Comparison of ENCODE assay signal across 16 cellular contexts in the genomic region with DNA sequence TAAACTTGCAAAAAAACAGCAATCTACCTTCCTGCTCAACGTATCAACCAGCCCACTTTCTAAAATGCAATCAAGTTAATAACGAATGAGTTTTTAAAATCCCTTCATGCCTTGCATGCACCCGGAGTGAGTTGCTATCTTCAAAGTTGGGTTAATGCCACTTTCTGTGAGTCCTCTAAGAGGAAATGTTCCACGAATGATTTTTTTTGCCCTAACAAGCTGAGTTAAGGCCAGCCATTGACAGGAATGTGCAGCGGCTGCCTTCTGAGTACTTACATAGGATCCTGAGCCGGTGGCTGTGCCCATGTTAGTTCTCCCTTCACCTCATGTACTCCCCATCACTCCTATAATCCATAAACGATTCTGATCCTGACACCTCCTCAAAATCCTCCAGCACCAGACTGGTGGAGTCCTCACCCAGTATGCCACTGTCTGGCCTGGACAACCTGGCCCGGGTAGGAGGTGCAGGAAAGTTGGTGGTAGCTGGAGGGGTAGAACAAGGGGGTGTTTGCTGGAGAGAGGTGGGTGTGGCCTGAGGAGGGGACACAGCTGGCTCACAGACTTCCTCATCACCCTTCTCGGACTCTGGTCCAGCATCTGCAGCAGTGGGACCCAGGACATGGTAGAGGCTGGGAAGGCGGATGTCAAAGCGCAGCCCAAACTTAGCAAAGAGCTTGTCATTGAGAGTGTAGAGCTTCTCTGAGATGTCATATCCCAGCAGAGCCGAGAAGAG. TPM values are rescaled to one million over a fixed set of nuclear protein-coding genes. Genes with fewer than 3 reads are reported as not detected.
A peak's percentile ranks its signal among the peaks of the same experiment; 100 is the strongest.
DNase-seq lines count a peak whose midpoint lies in the region; ATAC-seq and TF ChIP-seq lines count a peak whose summit lies in the region.
"Had no signal": no experiment of that assay in that cellular context is flagged by ENCODE, and none has a peak within 500 bp of the region (broad histone marks: within the 10 kb centered on the region; RNA-seq: fewer than 3 reads in every experiment).

No MANE protein-coding gene starts in this region.

- CTCF ChIA-PET in HEK293T (lab: Yijun Ruan, JAX): no interaction called here

- H3K36me3 ChIP-seq in left lung (no peaks in the 10 kb centered on the region), gastrocnemius medialis (peaks cover 0 to 4% of the 10 kb centered on the region in 2 donors)
- no peaks in the 10 kb centered on the region for H3K36me3 ChIP-seq in effector memory CD4-positive, alpha-beta T cell (ENCODE audit: control insufficient read depth, insufficient read depth, low read length)

- ATAC-seq in stimulated activated naive CD8-positive, alpha-beta T cell treated with anti-CD3 and anti-CD28 coated beads, Interleukin-15, Interleukin-2, amounts not matched to agents 100 U/mL and 50 U/mL, for 24 hours: peak; percentile 23
- no peak for ATAC-seq in stimulated activated naive CD8-positive, alpha-beta T cell treated with anti-CD3 and anti-CD28 coated beads, Interleukin-15, amount 100 ng/mL, for 72 hours
- ATAC-seq in left lung (no peak), gastrocnemius medialis (no peak), HG03108 (IDR thresholded peaks at IDR 0.05; ENCODE audit: unreplicated experiment) (no peak), GM18511 (IDR thresholded peaks at IDR 0.05; ENCODE audit: unreplicated experiment) (no peak)
- ATAC-seq: activated naive CD4-positive, alpha-beta T cell treated with anti-CD3 and anti-CD28 coated beads, Interleukin-2, amount 50 U/mL, for 72 hours had no signal

- H3K4me1 ChIP-seq in left lung (peaks cover 10 to 19% of the 10 kb centered on the region in 2 donors), gastrocnemius medialis (peaks cover 79 to 93% of the 10 kb centered on the region in 2 donors)
- no peaks in the 10 kb centered on the region for H3K4me1 ChIP-seq in effector memory CD4-positive, alpha-beta T cell (ENCODE audit: control insufficient read depth, insufficient read depth, low read length, poor library complexity, severe bottlenecking)

- DNase-seq in stimulated activated naive CD8-positive, alpha-beta T cell treated with anti-CD3 and anti-CD28 coated beads, Interleukin-15, Interleukin-2, amounts not matched to agents 100 U/mL and 50 U/mL, for 24 hours: no peak
- no peak for DNase-seq in stimulated activated naive CD8-positive, alpha-beta T cell treated with anti-CD3 and anti-CD28 coated beads, Interleukin-15, amount 100 ng/mL, for 72 hours
- DNase-seq in left lung (no peak), gastrocnemius medialis (no peak), HEK293T (ENCODE audit: extremely low spot score) (no peak)
- DNase-seq in effector memory CD4-positive, alpha-beta T cell: no peak
- DNase-seq: activated B cell treated with CpG ODN at 0.5 μM for 24 hours; activated CD8-positive, alpha-beta memory T cell treated with anti-CD3 and anti-CD28 coated beads, Interleukin-2, amount 50 U/mL, for 48 hours; COR-L47; NCI-H2029; NCI-H526 treated with DMSO at 0.1 percent for 48 hours had no signal

- H3K27ac Mint-ChIP-seq in stimulated activated naive CD8-positive, alpha-beta T cell treated with anti-CD3 and anti-CD28 coated beads, Interleukin-15, amount 100 ng/mL, for 72 hours: peak overlapping the region in 1 of 2 donors; percentile 14
- H3K27ac Mint-ChIP-seq: activated B cell treated with CpG ODN at 0.5 μM for 24 hours had no signal

- no peak overlapping the region for H3K4me3 Mint-ChIP-seq in stimulated activated naive CD8-positive, alpha-beta T cell treated with anti-CD3 and anti-CD28 coated beads, Interleukin-15, amount 100 ng/mL, for 72 hours
- H3K4me3 Mint-ChIP-seq: activated B cell treated with CpG ODN at 0.5 μM for 24 hours had no signal

- peaks cover 8% of the 10 kb centered on the region for H3K4me1 Mint-ChIP-seq in stimulated activated naive CD8-positive, alpha-beta T cell treated with anti-CD3 and anti-CD28 coated beads, Interleukin-15, amount 100 ng/mL, for 72 hours

- H3K4me3 ChIP-seq in left lung (no peak overlapping the region), gastrocnemius medialis (no peak overlapping the region)
- no peak overlapping the region for H3K4me3 ChIP-seq in effector memory CD4-positive, alpha-beta T cell (ENCODE audit: insufficient read depth, low read depth, low read length, poor library complexity, severe bottlenecking)

- TF ChIP-seq CTCF in left lung (IDR thresholded peaks at IDR 0.05) (no peak), gastrocnemius medialis (IDR thresholded peaks at IDR 0.05 in 4 of 5, conservative IDR thresholded peaks at IDR 0.05 in 1 of 5) (no peak)

- H3K9me3 ChIP-seq in left lung: no peaks in the 10 kb centered on the region
- H3K9me3 ChIP-seq in gastrocnemius medialis: no peaks in the 10 kb centered on the region
- no peaks in the 10 kb centered on the region for H3K9me3 ChIP-seq in effector memory CD4-positive, alpha-beta T cell (ENCODE audit: control insufficient read depth, low read length)

- H3K27ac ChIP-seq in left lung (peak overlapping the region; percentile 73 to 84), gastrocnemius medialis (peak overlapping the region; percentile 94 to 96 (median 95))
- no peak overlapping the region for H3K27ac ChIP-seq in effector memory CD4-positive, alpha-beta T cell (ENCODE audit: insufficient read depth, low read length, poor library complexity, severe bottlenecking)

- H3K27me3 Mint-ChIP-seq in stimulated activated naive CD8-positive, alpha-beta T cell treated with anti-CD3 and anti-CD28 coated beads, Interleukin-15, amount 100 ng/mL, for 72 hours: no peaks in the 10 kb centered on the region
- H3K27me3 Mint-ChIP-seq: activated B cell treated with CpG ODN at 0.5 μM for 24 hours had no signal

- POLR2A ChIA-PET in HEK293T (lab: Yijun Ruan, JAX): interaction anchor here (1.2 kb wide), 1 partner anchor 29 kb away, joined by 4 read pairs; a partner anchor contains a TSS

- H3K9me3 Mint-ChIP-seq in stimulated activated naive CD8-positive, alpha-beta T cell treated with anti-CD3 and anti-CD28 coated beads, Interleukin-15, amount 100 ng/mL, for 72 hours: no peaks in the 10 kb centered on the region
- H3K9me3 Mint-ChIP-seq: activated B cell treated with CpG ODN at 0.5 μM for 24 hours; activated naive CD4-positive, alpha-beta T cell treated with anti-CD3 and anti-CD28 coated beads, Interleukin-2, amount 50 U/mL, for 72 hours had no signal

- intact Hi-C loops in left lung (cut with DNase I): no loop called here
- intact Hi-C loops in gastrocnemius medialis (cut with DNase I; ENCODE audit: low total_unique reads): no loop called here

- H3K27me3 ChIP-seq in left lung (no peaks in the 10 kb centered on the region), gastrocnemius medialis (no peaks in the 10 kb centered on the region)
- no peaks in the 10 kb centered on the region for H3K27me3 ChIP-seq in effector memory CD4-positive, alpha-beta T cell (replicated peaks; ENCODE audit: control insufficient read depth, insufficient read depth, low read length, poor library complexity, severe bottlenecking)

- in situ Hi-C loops in gastrocnemius medialis (cut with MboI; ENCODE audit: low sequenced_read_pairs in 4 of 4): no loop called here

- no peak for TF ChIP-seq POLR2A in gastrocnemius medialis (IDR thresholded peaks at IDR 0.05)

TF ChIP-seq in HEK293T, 16 proteins besides CTCF, POLR2A, EP300 and RAD21:
- no peak for TF ChIP-seq ARNT (IDR thresholded peaks at IDR 0.05)
- TF ChIP-seq HDGF (IDR thresholded peaks at IDR 0.05; ENCODE audit: borderline replicate concordance): no peak
- TF ChIP-seq L3MBTL2 (conservative IDR thresholded peaks at IDR 0.05): no peak
- TF ChIP-seq, protein P1, sequence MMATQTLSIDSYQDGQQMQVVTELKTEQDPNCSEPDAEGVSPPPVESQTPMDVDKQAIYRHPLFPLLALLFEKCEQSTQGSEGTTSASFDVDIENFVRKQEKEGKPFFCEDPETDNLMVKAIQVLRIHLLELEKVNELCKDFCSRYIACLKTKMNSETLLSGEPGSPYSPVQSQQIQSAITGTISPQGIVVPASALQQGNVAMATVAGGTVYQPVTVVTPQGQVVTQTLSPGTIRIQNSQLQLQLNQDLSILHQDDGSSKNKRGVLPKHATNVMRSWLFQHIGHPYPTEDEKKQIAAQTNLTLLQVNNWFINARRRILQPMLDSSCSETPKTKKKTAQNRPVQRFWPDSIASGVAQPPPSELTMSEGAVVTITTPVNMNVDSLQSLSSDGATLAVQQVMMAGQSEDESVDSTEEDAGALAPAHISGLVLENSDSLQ (IDR thresholded peaks at IDR 0.05): no peak
- TF ChIP-seq SUZ12 (IDR thresholded peaks at IDR 0.05): no peak
- TF ChIP-seq LEF1 (IDR thresholded peaks at IDR 0.05; ENCODE audit: borderline replicate concordance): no peak
- TF ChIP-seq FOXA1 (IDR thresholded peaks at IDR 0.05): no peak
- TF ChIP-seq NFRKB (IDR thresholded peaks at IDR 0.05): no peak
- no peak for TF ChIP-seq TARDBP (IDR thresholded peaks at IDR 0.05)
- TF ChIP-seq BHLHE40 (IDR thresholded peaks at IDR 0.05; ENCODE audit: borderline replicate concordance): no peak
- TF ChIP-seq ELF4 (IDR thresholded peaks at IDR 0.05): no peak
- no peak for TF ChIP-seq SP1 (IDR thresholded peaks at IDR 0.05)
- no peak for TF ChIP-seq CTBP1 (IDR thresholded peaks at IDR 0.05; ENCODE audit: borderline replicate concordance)
- TF ChIP-seq ZNF384 (IDR thresholded peaks at IDR 0.05): no peak
- TF ChIP-seq FOXK2 (IDR thresholded peaks at IDR 0.05): no peak
- TF ChIP-seq FOXM1 (IDR thresholded peaks at IDR 0.05; ENCODE audit: borderline replicate concordance): no peak
TF ChIP-seq in HEK293T: peak in this region for 0.

RNA-seq across cellular contexts. Expression of a gene that starts 12.4 kb away (rescaled TPM):
- total RNA-seq in left lung (1 to 10 TPM; 1.3 to 3.4 TPM), gastrocnemius medialis (10 to 100 TPM in 3 of 4 donors, 1 to 10 TPM in 1; 7.8 to 38.9 (median 30.3) TPM)

RNA-seq across cellular contexts. Expression of a gene that starts 29.2 kb away (rescaled TPM):
- total RNA-seq in left lung: 10 to 100 TPM; 46.2 to 49.6 TPM
- total RNA-seq in gastrocnemius medialis: 100 to 1,000 TPM in 1 of 4 donors, 10 to 100 TPM in 3; 63.4 to 146 (median 87.5) TPM

RNA-seq across cellular contexts. Expression of a gene that starts 50.3 kb away (rescaled TPM):
- total RNA-seq in left lung (10 to 100 TPM; 10.6 to 14.5 TPM), gastrocnemius medialis (1 to 10 TPM in 3 of 4 donors, under 1 TPM in 1; 0.97 to 9.6 (median 3.2) TPM)
- total RNA-seq: M059J had no signal

RNA-seq across cellular contexts. Expression of a gene that starts 54.8 kb away (rescaled TPM):
- total RNA-seq in left lung: 1 to 10 TPM; 1.1 to 5.6 TPM
- under 1 TPM in 3 of 4 donors, not detected in 1; 0.11 to 0.36 (median 0.20) TPM for total RNA-seq in gastrocnemius medialis
- total RNA-seq: esophagus mucosa had no signal
